Comparison of ENCODE assay signal across 8 cellular contexts in genomic region chr1:27523666-27524020, GRCh38. TPM values are rescaled to one million over a fixed set of nuclear protein-coding genes. Genes with fewer than 3 reads are reported as not detected.
A peak's percentile ranks its signal among the peaks of the same experiment; 100 is the strongest.
DNase-seq lines count a peak whose midpoint lies in the region; ATAC-seq and TF ChIP-seq lines count a peak whose summit lies in the region.

No MANE protein-coding gene starts in this region.

- peak overlapping the region; percentile 42 for H2AK5ac ChIP-seq in trophoblast cell (ENCODE audit: low read length)

- H3K79me2 ChIP-seq in trophoblast cell (ENCODE audit: control insufficient read depth, insufficient read depth, low read length, poor library complexity) (peaks cover 3% of the 10 kb centered on the region), osteoblast (ENCODE audit: insufficient read depth, low read length) (no peaks in the 10 kb centered on the region)

- no peaks in the 10 kb centered on the region for H3K27me3 Mint-ChIP-seq in CD4-positive, alpha-beta memory T cell

- peak overlapping the region; percentile 59 for H3K18ac ChIP-seq in trophoblast cell (ENCODE audit: low read length)

- H4K12ac ChIP-seq in trophoblast cell (ENCODE audit: low read depth, low read length), result no peak overlapping the region

- H3K27ac Mint-ChIP-seq in CD4-positive, alpha-beta memory T cell, result peak overlapping the region; percentile 90 to 97 (median 95)

- no peak for TF ChIP-seq CTCF in RWPE1 (conservative IDR thresholded peaks at IDR 0.05; ENCODE audit: low read depth)
- no peak for TF ChIP-seq CTCF in dorsolateral prefrontal cortex (IDR thresholded peaks at IDR 0.05 in 54 of 56, conservative IDR thresholded peaks at IDR 0.05 in 2 of 56; ENCODE audit: low read depth in 1 of 56, partially characterized antibody in 56 of 56)
- TF ChIP-seq CTCF in foreskin keratinocyte (conservative IDR thresholded peaks at IDR 0.05), result no peak
- no peak for TF ChIP-seq CTCF in osteoblast (IDR thresholded peaks at IDR 0.05; ENCODE audit: extremely low read depth, low read depth, low read length)

- no peaks in the 10 kb centered on the region for H3K36me3 ChIP-seq in CD4-positive, alpha-beta memory T cell (ENCODE audit: insufficient read depth, low read length)
- H3K36me3 ChIP-seq in trophoblast cell (ENCODE audit: control insufficient read depth in 1 of 2, insufficient read depth in 2 of 2, low read length in 2 of 2), result no peaks in the 10 kb centered on the region
- no peaks in the 10 kb centered on the region for H3K36me3 ChIP-seq in osteoblast (ENCODE audit: insufficient read depth, low read length)

- ATAC-seq in foreskin keratinocyte, result no peak

- no peak overlapping the region for H3K23ac ChIP-seq in trophoblast cell (ENCODE audit: low read length)

- CTCF ChIA-PET in CD4-positive, alpha-beta memory T cell (lab: Charles Lee; ENCODE audit: partially characterized antibody), result interaction anchor here (1.0 to 5.9 kb wide), 14 partner anchors 29 to 228 kb away, joined by 3 to 42 read pairs (median 5); partner anchors contain the start of gene AHDC1
- CTCF ChIA-PET in RWPE1 (lab: Yijun Ruan, JAX), result no interaction called here

- H4K20me1 ChIP-seq in osteoblast (ENCODE audit: insufficient read depth, low read length), result no peaks in the 10 kb centered on the region

- DNase-seq in CD4-positive, alpha-beta memory T cell, result no peak
- DNase-seq in RWPE1 (ENCODE audit: low spot score) (no peak), dorsolateral prefrontal cortex (no peak), trophoblast cell (peak; percentile 69 to 85), foreskin keratinocyte (no peak), osteoblast (ENCODE audit: insufficient read length, low spot score, missing footprints) (no peak), NCI-H526 treated with DMSO at 0.1 percent for 48 hours (lab: John Stamatoyannopoulos, UW) (no peak), iPS-NIHi7 (ENCODE audit: extremely low spot score) (no peak)

- H4K91ac ChIP-seq in trophoblast cell (ENCODE audit: low read depth, low read length), result peak overlapping the region; percentile 86

- H3K9me3 Mint-ChIP-seq in CD4-positive, alpha-beta memory T cell, result no peaks in the 10 kb centered on the region

- H3K9ac ChIP-seq in trophoblast cell (ENCODE audit: low read length), result no peak overlapping the region

- WGBS in trophoblast cell (ENCODE audit: extremely low coverage, insufficient coverage, insufficient read length), result no CpG with 5 or more reads among the region's 5 CpGs

- H3K4me3 ChIP-seq in CD4-positive, alpha-beta memory T cell (ENCODE audit: low read length in 2 of 2), result peak overlapping the region; percentile 61 to 75
- H3K4me3 ChIP-seq in dorsolateral prefrontal cortex (peak overlapping the region in 54 of 59 donors; percentile 6 to 59 (median 44)), trophoblast cell (ENCODE audit: low read depth, low read length) (no peak overlapping the region), osteoblast (ENCODE audit: insufficient read depth, low read length) (no peak overlapping the region)

- H3K79me1 ChIP-seq in trophoblast cell (ENCODE audit: low read length), result peaks cover 39% of the 10 kb centered on the region

- H3K36me3 Mint-ChIP-seq in CD4-positive, alpha-beta memory T cell, result peaks cover 0 to 2% of the 10 kb centered on the region in 2 donors

- intact Hi-C loops in CD4-positive, alpha-beta memory T cell (cut with micrococcal nuclease), result loop anchor here (1.0 to 5.0 kb wide), 4 partner anchors 34 to 106 kb away; partner anchors contain the start of gene AHDC1
- intact Hi-C loops in dorsolateral prefrontal cortex (cut with DNase I), result loop anchor here in 1 of 2 donors (2.0 to 10.0 kb wide), 3 partner anchors 31 to 99 kb away; partner anchors contain the start of gene AHDC1

- POLR2A ChIA-PET in CD4-positive, alpha-beta memory T cell (lab: Charles Lee; ENCODE audit: partially characterized antibody), result interaction anchor here (0.8 to 6.4 kb wide), 14 partner anchors 32 to 202 kb away, joined by 3 to 81 read pairs (median 5); partner anchors contain the start of genes AHDC1, FAM76A, IFI6 and WASF2
- POLR2A ChIA-PET in RWPE1 (lab: Yijun Ruan, JAX; ENCODE audit: low non-redundant PET), result no interaction called here

- peak overlapping the region; percentile 10 for H4K8ac ChIP-seq in trophoblast cell (ENCODE audit: low read depth, low read length)

- peak overlapping the region; percentile 34 for H2BK5ac ChIP-seq in trophoblast cell (ENCODE audit: low read depth, low read length, poor library complexity)

- peak overlapping the region; percentile 92 to 98 (median 96) for H3K4me3 Mint-ChIP-seq in CD4-positive, alpha-beta memory T cell

- H3K4me2 ChIP-seq in trophoblast cell (ENCODE audit: low read length) (no peak overlapping the region), osteoblast (ENCODE audit: insufficient read depth, low read length) (no peak overlapping the region)

- H3K27ac ChIP-seq in CD4-positive, alpha-beta memory T cell (ENCODE audit: low read depth, low read length), result peak overlapping the region; percentile 62
- H3K27ac ChIP-seq in RWPE1, result peak overlapping the region; percentile 98
- H3K27ac ChIP-seq in dorsolateral prefrontal cortex, result peak overlapping the region in 58 of 59 donors; percentile 51 to 97 (median 89)
- peak overlapping the region; percentile 30 for H3K27ac ChIP-seq in trophoblast cell (ENCODE audit: low read depth, low read length)
- no peak overlapping the region for H3K27ac ChIP-seq in foreskin keratinocyte
- H3K27ac ChIP-seq in osteoblast (ENCODE audit: low read depth, low read length), result no peak overlapping the region

- no peak overlapping the region for H3K4ac ChIP-seq in trophoblast cell (ENCODE audit: low read depth, low read length)

- H3K9me3 ChIP-seq in CD4-positive, alpha-beta memory T cell (ENCODE audit: control insufficient read depth in 1 of 2, low read length in 2 of 2), result no peaks in the 10 kb centered on the region
- H3K9me3 ChIP-seq in trophoblast cell (ENCODE audit: insufficient read depth, low read depth, low read length) (peaks cover 2% of the 10 kb centered on the region), osteoblast (ENCODE audit: low read depth, low read length) (no peaks in the 10 kb centered on the region)

- H2AFZ ChIP-seq in trophoblast cell (ENCODE audit: insufficient read depth, low read length, poor library complexity), result peak overlapping the region; percentile 24
- no peak overlapping the region for H2AFZ ChIP-seq in osteoblast (ENCODE audit: low read length)

- no peaks in the 10 kb centered on the region for H3K27me3 ChIP-seq in CD4-positive, alpha-beta memory T cell (ENCODE audit: insufficient read depth, low read length)
- H3K27me3 ChIP-seq in dorsolateral prefrontal cortex, result no peaks in the 10 kb centered on the region
- H3K27me3 ChIP-seq in trophoblast cell (ENCODE audit: insufficient read depth, low read length), result no peaks in the 10 kb centered on the region
- no peaks in the 10 kb centered on the region for H3K27me3 ChIP-seq in foreskin keratinocyte
- H3K27me3 ChIP-seq in osteoblast (ENCODE audit: insufficient read depth, low read length), result no peaks in the 10 kb centered on the region

- H3K14ac ChIP-seq in trophoblast cell (ENCODE audit: low read length), result peak overlapping the region; percentile 43

- H2BK120ac ChIP-seq in trophoblast cell (ENCODE audit: insufficient read depth, low read length, poor library complexity), result peak overlapping the region; percentile 8

- peaks cover 49 to 80% (median 64%) of the 10 kb centered on the region in 4 donors for H3K4me1 Mint-ChIP-seq in CD4-positive, alpha-beta memory T cell

- peak overlapping the region; percentile 45 for H2BK12ac ChIP-seq in trophoblast cell (ENCODE audit: low read length)

- peaks cover 81% of the 10 kb centered on the region for H3K4me1 ChIP-seq in CD4-positive, alpha-beta memory T cell (ENCODE audit: insufficient read depth, low read length)
- H3K4me1 ChIP-seq in trophoblast cell (ENCODE audit: control insufficient read depth in 1 of 2, insufficient read depth in 2 of 2, low read length in 2 of 2), result peaks cover 70 to 76% of the 10 kb centered on the region in 2 experiments
- peaks cover 36% of the 10 kb centered on the region for H3K4me1 ChIP-seq in foreskin keratinocyte
- H3K4me1 ChIP-seq in osteoblast (ENCODE audit: insufficient read depth, low read length), result peaks cover 24% of the 10 kb centered on the region

RNA-seq across cellular contexts. Expression of gene WASF2, which starts 33.7 kb away (rescaled TPM):
- total RNA-seq in CD4-positive, alpha-beta memory T cell, result 100 to 1,000 TPM; 163 to 164 TPM
- polyA plus RNA-seq in CD4-positive, alpha-beta memory T cell, result 10 to 100 TPM; 31.6 to 81.1 TPM
- total RNA-seq in dorsolateral prefrontal cortex (100 to 1,000 TPM in 6 of 120 experiments, 10 to 100 TPM in 114; 36.2 to 128 (median 63.6) TPM), foreskin keratinocyte (49.9 and 53.9 TPM in 2 replicates), osteoblast (24.5 and 24.6 TPM in 2 replicates)
- 54.5 and 57.3 TPM in 2 replicates for polyA plus RNA-seq in trophoblast cell (2013)
- 28.7 and 30.1 TPM in 2 replicates for polyA plus RNA-seq in foreskin keratinocyte

Comparison
In these comparisons a context has a peak if more than half of its experiments do, and no peak if none do; other contexts are left out.
1. DNase-seq: peak in trophoblast cell (2 of 2); none in CD4-positive, alpha-beta memory T cell (0 of 5), RWPE1 (single experiment), dorsolateral prefrontal cortex (0 of 10), foreskin keratinocyte (0 of 2), osteoblast (single experiment), NCI-H526 treated with DMSO at 0.1 percent for 48 hours (single experiment) and iPS-NIHi7 (single experiment).
2. H3K27ac ChIP-seq: peak in CD4-positive, alpha-beta memory T cell (single experiment), RWPE1 (single experiment), dorsolateral prefrontal cortex (58 of 59) and trophoblast cell (single experiment); none in foreskin keratinocyte (single experiment) and osteoblast (single experiment).
3. H3K4me3 ChIP-seq: peak in CD4-positive, alpha-beta memory T cell (2 of 2) and dorsolateral prefrontal cortex (54 of 59); none in trophoblast cell (single experiment) and osteoblast (single experiment).